In the genomic region with DNA sequence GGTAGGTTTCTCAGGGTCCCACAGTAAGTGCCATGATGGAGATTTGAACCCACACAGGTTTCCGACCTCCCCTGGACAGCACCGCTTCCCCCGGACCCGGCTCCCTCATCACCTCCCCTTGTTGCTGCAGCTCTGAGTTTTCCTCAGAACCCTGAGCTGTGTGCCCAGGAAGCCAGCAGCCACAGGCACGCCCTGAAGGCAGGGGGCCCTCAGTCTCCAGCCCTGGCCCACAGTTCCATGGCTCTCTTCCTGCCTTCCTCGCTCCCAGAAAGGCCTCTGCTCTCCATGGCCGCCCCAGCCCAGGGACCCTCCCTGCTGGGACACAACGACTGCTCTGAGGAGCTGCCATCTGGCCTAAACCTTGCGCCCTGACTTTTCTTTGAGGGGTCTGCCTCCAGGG, we compare ENCODE assay signal across 26 cellular contexts. TPM values are rescaled to one million over a fixed set of nuclear protein-coding genes. Genes with fewer than 3 reads are reported as not detected.
DNase-seq lines count a peak whose midpoint lies in the region; ATAC-seq and FAIRE-seq lines count a peak whose summit lies in the region.
"Had no signal": no experiment of that assay in that cellular context is flagged by ENCODE, and none has a peak within 500 bp of the region (broad histone marks: within the 10 kb centered on the region; RNA-seq: fewer than 3 reads in every experiment).

No MANE protein-coding gene starts in this region.

- H3K27me3 ChIP-seq in H7 (ENCODE audit: control insufficient read depth, insufficient read depth, low read length) (no peaks in the 10 kb centered on the region), neuronal stem cell (ENCODE audit: control insufficient read depth in 3 of 3, insufficient read depth in 3 of 3, low read depth in 1 of 3, low read length in 3 of 3) (no peaks in the 10 kb centered on the region)
- H3K27me3 ChIP-seq: BE2C, BLaER1 had no signal

- H3K27ac ChIP-seq in neuronal stem cell (replicated peaks; ENCODE audit: low read length) = no peak overlapping the region
- H3K27ac ChIP-seq: BLaER1 had no signal

- no peaks in the 10 kb centered on the region for H3K79me1 ChIP-seq in neuronal stem cell (ENCODE audit: low read depth, low read length)

- peak overlapping the region; percentile 77 for H2AK5ac ChIP-seq in neuronal stem cell (ENCODE audit: low read depth, low read length)

- H3K9ac ChIP-seq in neuronal stem cell (ENCODE audit: low read depth, low read length, poor library complexity) = no peak overlapping the region
- H3K9ac ChIP-seq: BLaER1 had no signal

- no peak overlapping the region for H3K4me3 ChIP-seq in H7 (ENCODE audit: insufficient read depth, low read depth, low read length)
- H3K4me3 ChIP-seq in neuronal stem cell (ENCODE audit: low read length in 2 of 2) = no peak overlapping the region
- H3K4me3 ChIP-seq: BLaER1, GM12878 had no signal

- no peak for ATAC-seq in GM21526 (IDR thresholded peaks at IDR 0.05; ENCODE audit: low FRiP score, unreplicated experiment)
- ATAC-seq: GM12878 had no signal

- H3K36me3 ChIP-seq in H7 (replicated peaks; ENCODE audit: control insufficient read depth, insufficient read depth, low read length) = no peaks in the 10 kb centered on the region
- H3K36me3 ChIP-seq in neuronal stem cell (replicated peaks in 1 of 2; ENCODE audit: control insufficient read depth in 2 of 2, insufficient read depth in 2 of 2, low read length in 2 of 2) = no peaks in the 10 kb centered on the region
- H3K36me3 ChIP-seq: BE2C, BLaER1 had no signal

- peak overlapping the region; percentile 97 for H2BK120ac ChIP-seq in neuronal stem cell (ENCODE audit: low read depth, low read length)

- peak overlapping the region; percentile 65 for H3K18ac ChIP-seq in neuronal stem cell (ENCODE audit: low read length)

- no peak overlapping the region for H2BK12ac ChIP-seq in neuronal stem cell (ENCODE audit: low read length)

- peak overlapping the region; percentile 57 for H2BK5ac ChIP-seq in neuronal stem cell (ENCODE audit: low read length)

- peak overlapping the region; percentile 68 for H2BK15ac ChIP-seq in neuronal stem cell (ENCODE audit: low read length)

- no peak overlapping the region for H3K4me2 ChIP-seq in neuronal stem cell (ENCODE audit: insufficient read depth, low read length, poor library complexity, severe bottlenecking)
- H3K4me2 ChIP-seq: BLaER1 had no signal

- H3K4ac ChIP-seq in neuronal stem cell (ENCODE audit: low read length) = no peak overlapping the region

- H3K23ac ChIP-seq in neuronal stem cell (ENCODE audit: low read depth, low read length, poor library complexity) = no peak overlapping the region

- H4K91ac ChIP-seq in neuronal stem cell (ENCODE audit: low read depth, low read length, poor library complexity) = no peak overlapping the region

- WGBS in neuronal stem cell (ENCODE audit: extremely low coverage in 2 of 2, insufficient read length in 2 of 2, insufficient replicate concordance in 1 of 2), 2 donors = no CpG with 5 or more reads among the region's 9 CpGs

- H3K4me1 ChIP-seq in neuronal stem cell (ENCODE audit: control insufficient read depth in 2 of 2, insufficient read depth in 1 of 2, low read depth in 1 of 2, low read length in 2 of 2) = no peaks in the 10 kb centered on the region
- H3K4me1 ChIP-seq: BE2C had no signal

- DNase-seq in H7 = peak; percentile 59
- DNase-seq in mesenteric fat pad (ENCODE audit: low spot score) = peak; percentile 68
- no peak for DNase-seq in neuronal stem cell (ENCODE audit: low spot score)
- no peak for DNase-seq in RCC 7860 (ENCODE audit: low spot score)
- no peak for DNase-seq in DMS153 (lab: John Stamatoyannopoulos, UW)
- DNase-seq: 8988T; ACHN; BE2C; C1 segment of cervical spinal cord; CD4-positive, alpha-beta memory T cell; CD4-positive, CD25-positive, alpha-beta regulatory T cell; CD8-positive, alpha-beta memory T cell; COR-L47; DMS 273 treated with DMSO at 0.1 percent for 48 hours; DMS79 treated with DMSO at 0.1 percent for 48 hours; EL; GDM1 had no signal

- FAIRE-seq in RCC 7860 (lab: Jason Lieb, UNC) = no peak
- FAIRE-seq: A204.1, GM12878, GM12892, GM18507 had no signal

- no peak overlapping the region for H2AFZ ChIP-seq in neuronal stem cell (ENCODE audit: low read length)

- H4K8ac ChIP-seq in neuronal stem cell (ENCODE audit: low read depth, low read length) = no peak overlapping the region

- H3K9me3 ChIP-seq in neuronal stem cell (replicated peaks in 1 of 2; ENCODE audit: control insufficient read depth in 2 of 2, insufficient read depth in 1 of 2, low read depth in 1 of 2, low read length in 2 of 2) = no peaks in the 10 kb centered on the region
- H3K9me3 ChIP-seq: BE2C, BLaER1 had no signal

- H3K14ac ChIP-seq in neuronal stem cell (ENCODE audit: low read length) = no peak overlapping the region

RNA-seq across cellular contexts. Expression of gene PRIMA1, which starts 35.8 kb away (rescaled TPM):
- 1.4 and 1.6 TPM in 2 replicates for total RNA-seq in H7 (2014; rRNA removed; shearing (Covaris generic))
- total RNA-seq in mesenteric fat pad = 1.3 TPM
- 4.4 TPM for polyA plus RNA-seq in neuronal stem cell (2013, experiment 1 of 2)
- 4.2 TPM for polyA plus RNA-seq in neuronal stem cell (2013, experiment 2 of 2)
- total RNA-seq: CD4-positive, alpha-beta memory T cell; CD4-positive, CD25-positive, alpha-beta regulatory T cell; CD8-positive, alpha-beta memory T cell; G401; GM12878 had no signal
- polyA plus RNA-seq: AG04450; CD14-positive monocyte; CD4-positive, alpha-beta memory T cell; CD4-positive, CD25-positive, alpha-beta regulatory T cell; CD8-positive, alpha-beta memory T cell; GM12878 had no signal

Comparison
In these comparisons a context has a peak if more than half of its experiments do, and no peak if none do; other contexts are left out.
1. DNase-seq: peak in H7 (single experiment) and mesenteric fat pad (single experiment); none in neuronal stem cell (single experiment), RCC 7860 (single experiment) and DMS153 (single experiment).